21 cellular contexts compared by ENCODE assay signal in genomic region chr10:31878486-31878885, GRCh38.
"Had no signal": no experiment of that assay in that cellular context is flagged by ENCODE, and none has a peak within 500 bp of the region (broad histone marks: within the 10 kb centered on the region; RNA-seq: fewer than 3 reads in every experiment).

No MANE protein-coding gene starts in this region.

- H3K4me1 ChIP-seq: right atrium auricular region, thyroid gland had no signal

- FAIRE-seq: colon, kidney, small intestine, urothelium cell line had no signal

- H3K9me3 ChIP-seq: mucosa of descending colon, ovary, right atrium auricular region, suprapubic skin, thyroid gland had no signal

- H3K4me3 ChIP-seq: hepatocyte, mucosa of descending colon, ovary, right atrium auricular region, suprapubic skin, thyroid gland had no signal

- H3K9me3 Mint-ChIP-seq: dendritic cell treated with granulocyte-macrophage colony-stimulating factor and Interleukin-4, amounts not matched to agents 40 ng/mL and 50 ng/mL, for 4 days; effector memory CD8-positive, alpha-beta T cell; naive thymus-derived CD8-positive, alpha-beta T cell; neural crest cell; type B pancreatic cell had no signal

- H3K4me3 Mint-ChIP-seq: dendritic cell treated with granulocyte-macrophage colony-stimulating factor and Interleukin-4, amounts not matched to agents 40 ng/mL and 50 ng/mL, for 4 days; effector memory CD8-positive, alpha-beta T cell; naive thymus-derived CD8-positive, alpha-beta T cell; neural crest cell; type B pancreatic cell had no signal

- DNase-seq: effector memory CD8-positive, alpha-beta T cell; foreskin keratinocyte; kidney; left colon; left ventricle myocardium superior; mammary epithelial cell; mucosa of descending colon; naive thymus-derived CD8-positive, alpha-beta T cell; ovary; small intestine; stimulated activated CD4-positive, alpha-beta T cell treated with anti-CD3 and anti-CD28 coated beads, Interleukin-12 subunit alpha, Interleukin-12 subunit beta, amount 100 ng/mL, for 4 hours; stimulated activated naive CD4-positive, alpha-beta T cell treated with Interleukin-2 at 50 U/mL for 16 hours; thyroid gland had no signal

- H3K27me3 Mint-ChIP-seq: dendritic cell treated with granulocyte-macrophage colony-stimulating factor and Interleukin-4, amounts not matched to agents 40 ng/mL and 50 ng/mL, for 4 days; effector memory CD8-positive, alpha-beta T cell; naive thymus-derived CD8-positive, alpha-beta T cell; type B pancreatic cell had no signal

- H3K4me2 ChIP-seq: hepatocyte had no signal

- H3K27me3 ChIP-seq: foreskin keratinocyte, hepatocyte, ovary, right atrium auricular region, suprapubic skin, thyroid gland had no signal

- H2AFZ ChIP-seq: hepatocyte had no signal

- H3K27ac Mint-ChIP-seq: dendritic cell treated with granulocyte-macrophage colony-stimulating factor and Interleukin-4, amounts not matched to agents 40 ng/mL and 50 ng/mL, for 4 days; type B pancreatic cell had no signal

- H3K36me3 ChIP-seq: ovary, right atrium auricular region, suprapubic skin, thyroid gland had no signal

- H3K27ac ChIP-seq: foreskin keratinocyte, hepatocyte, ovary, right atrium auricular region, suprapubic skin, thyroid gland had no signal

- ATAC-seq: effector memory CD8-positive, alpha-beta T cell; foreskin keratinocyte; left colon; left ventricle myocardium superior; mucosa of descending colon; naive thymus-derived CD8-positive, alpha-beta T cell had no signal
